6 cellular contexts compared by ENCODE assay signal in the genomic region with DNA sequence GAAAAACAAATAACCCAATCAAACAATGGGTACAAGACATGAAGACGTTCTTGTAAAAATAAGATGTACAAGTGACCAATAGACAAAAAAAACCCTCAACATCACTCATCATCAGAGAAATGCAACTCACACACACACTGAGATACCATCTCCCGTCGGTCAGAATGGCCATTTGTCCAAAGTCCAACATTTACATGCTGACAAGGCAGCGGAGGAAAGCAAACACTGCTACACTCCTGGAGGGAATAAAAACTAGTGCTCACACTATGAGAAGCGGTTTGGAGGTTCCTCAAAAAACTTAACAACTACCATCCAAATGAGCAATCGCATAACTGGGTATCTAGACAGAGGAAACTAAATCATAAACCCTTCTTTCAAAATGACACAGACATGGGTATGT. TPM values are rescaled to one million over a fixed set of nuclear protein-coding genes. Genes with fewer than 3 reads are reported as not detected.
"Had no signal": no experiment of that assay in that cellular context is flagged by ENCODE, and none has a peak within 500 bp of the region (broad histone marks: within the 10 kb centered on the region; RNA-seq: fewer than 3 reads in every experiment).

No MANE protein-coding gene starts in this region.

RNA-seq across cellular contexts. Expression of a gene that starts 11.6 kb away (rescaled TPM):
- total RNA-seq: GM23248, GM23338, H1, H7, H9, HFFc6 had no signal
- polyA plus RNA-seq: GM23248, GM23338, H1 had no signal
